1 cellular context compared by ENCODE assay signal in genomic region chr19:55228403-55229031, GRCh38.
TF ChIP-seq lines count a peak whose summit lies in the region.

TSS of gene TMEM86B (minus strand) at chr19:55228763. CDS start at chr19:55228741, 22 bp downstream.

TF ChIP-seq in HepG2, 621 proteins besides CTCF, POLR2A, EP300 and RAD21 (continued from another document and continues in another):
- TF ChIP-seq TEAD3 (CRISPR knock-in tag; optimal IDR thresholded peaks at IDR 0.05; ENCODE audit: borderline replicate concordance): peak; percentile 39
- TF ChIP-seq ZNF121 (CRISPR knock-in tag; IDR thresholded peaks at IDR 0.05): no peak
- TF ChIP-seq ZNF616 (CRISPR knock-in tag; IDR thresholded peaks at IDR 0.05; ENCODE audit: low read depth): no peak
- no peak for TF ChIP-seq TCF12 (IDR thresholded peaks at IDR 0.05)
- TF ChIP-seq TCF12 (CRISPR knock-in tag; IDR thresholded peaks at IDR 0.05): no peak
- TF ChIP-seq ZNF709 (CRISPR knock-in tag; IDR thresholded peaks at IDR 0.05): no peak
- TF ChIP-seq ATF6 (CRISPR knock-in tag; conservative IDR thresholded peaks at IDR 0.05): no peak
- peak; percentile 34; the same call in 1 of the 2 replicates for TF ChIP-seq ZNF230 (CRISPR knock-in tag; IDR thresholded peaks at IDR 0.05)
- TF ChIP-seq BHLHE40 (IDR thresholded peaks at IDR 0.05; ENCODE audit: low read length): no peak
- TF ChIP-seq ZNF331 (CRISPR knock-in tag; IDR thresholded peaks at IDR 0.05): peak; percentile 70
- TF ChIP-seq KMT2B (CRISPR knock-in tag; IDR thresholded peaks at IDR 0.05): no peak; the same call in 1 of the 2 replicates
- no peak for TF ChIP-seq ZNF615 (CRISPR knock-in tag; IDR thresholded peaks at IDR 0.05; ENCODE audit: borderline replicate concordance)
- TF ChIP-seq ZBTB2 (CRISPR knock-in tag; IDR thresholded peaks at IDR 0.05; ENCODE audit: low read depth): no peak
- no peak for TF ChIP-seq ZNF674 (CRISPR knock-in tag; IDR thresholded peaks at IDR 0.05; ENCODE audit: low read depth)
- TF ChIP-seq ZNF597 (CRISPR knock-in tag; IDR thresholded peaks at IDR 0.05): no peak
- TF ChIP-seq, protein P1, sequence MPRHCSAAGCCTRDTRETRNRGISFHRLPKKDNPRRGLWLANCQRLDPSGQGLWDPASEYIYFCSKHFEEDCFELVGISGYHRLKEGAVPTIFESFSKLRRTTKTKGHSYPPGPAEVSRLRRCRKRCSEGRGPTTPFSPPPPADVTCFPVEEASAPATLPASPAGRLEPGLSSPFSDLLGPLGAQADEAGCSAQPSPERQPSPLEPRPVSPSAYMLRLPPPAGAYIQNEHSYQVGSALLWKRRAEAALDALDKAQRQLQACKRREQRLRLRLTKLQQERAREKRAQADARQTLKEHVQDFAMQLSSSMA (CRISPR knock-in tag; IDR thresholded peaks at IDR 0.05): 0 out of 2 replicates have a peak, but pooled peaks have one; percentile 61
- TF ChIP-seq RFX3 (CRISPR knock-in tag; IDR thresholded peaks at IDR 0.05): no peak
- no peak for TF ChIP-seq KLF6 (CRISPR knock-in tag; IDR thresholded peaks at IDR 0.05)
- TF ChIP-seq ZNF207 (IDR thresholded peaks at IDR 0.05; ENCODE audit: borderline replicate concordance): no peak
- no peak for TF ChIP-seq RFX5 (IDR thresholded peaks at IDR 0.05; ENCODE audit: low read depth, low read length)
- TF ChIP-seq ZNF550 (CRISPR knock-in tag; IDR thresholded peaks at IDR 0.05; ENCODE audit: borderline replicate concordance): no peak
- 0 out of 2 replicates have a peak, but pooled peaks have one; percentile 35 for TF ChIP-seq MAZ (IDR thresholded peaks at IDR 0.05; ENCODE audit: borderline replicate concordance, low read depth, low read length)
- TF ChIP-seq MAZ (CRISPR knock-in tag; IDR thresholded peaks at IDR 0.05; ENCODE audit: low read depth): peak; percentile 51; the same call in 1 of the 2 replicates
- no peak for TF ChIP-seq GTF2F1 (IDR thresholded peaks at IDR 0.05; ENCODE audit: low read length)
- TF ChIP-seq AKNA (CRISPR knock-in tag; IDR thresholded peaks at IDR 0.05; ENCODE audit: borderline replicate concordance): no peak
- no peak for TF ChIP-seq ZNF224 (CRISPR knock-in tag; IDR thresholded peaks at IDR 0.05)
- TF ChIP-seq ZNF468 (CRISPR knock-in tag; IDR thresholded peaks at IDR 0.05): no peak
- TF ChIP-seq NR2F2 (IDR thresholded peaks at IDR 0.05; ENCODE audit: borderline replicate concordance, low read depth): no peak
- TF ChIP-seq POLR2AphosphoS2 (IDR thresholded peaks at IDR 0.05; ENCODE audit: low read depth, low read length): no peak; the same call in none of the 2 replicates
- TF ChIP-seq, protein P2, sequence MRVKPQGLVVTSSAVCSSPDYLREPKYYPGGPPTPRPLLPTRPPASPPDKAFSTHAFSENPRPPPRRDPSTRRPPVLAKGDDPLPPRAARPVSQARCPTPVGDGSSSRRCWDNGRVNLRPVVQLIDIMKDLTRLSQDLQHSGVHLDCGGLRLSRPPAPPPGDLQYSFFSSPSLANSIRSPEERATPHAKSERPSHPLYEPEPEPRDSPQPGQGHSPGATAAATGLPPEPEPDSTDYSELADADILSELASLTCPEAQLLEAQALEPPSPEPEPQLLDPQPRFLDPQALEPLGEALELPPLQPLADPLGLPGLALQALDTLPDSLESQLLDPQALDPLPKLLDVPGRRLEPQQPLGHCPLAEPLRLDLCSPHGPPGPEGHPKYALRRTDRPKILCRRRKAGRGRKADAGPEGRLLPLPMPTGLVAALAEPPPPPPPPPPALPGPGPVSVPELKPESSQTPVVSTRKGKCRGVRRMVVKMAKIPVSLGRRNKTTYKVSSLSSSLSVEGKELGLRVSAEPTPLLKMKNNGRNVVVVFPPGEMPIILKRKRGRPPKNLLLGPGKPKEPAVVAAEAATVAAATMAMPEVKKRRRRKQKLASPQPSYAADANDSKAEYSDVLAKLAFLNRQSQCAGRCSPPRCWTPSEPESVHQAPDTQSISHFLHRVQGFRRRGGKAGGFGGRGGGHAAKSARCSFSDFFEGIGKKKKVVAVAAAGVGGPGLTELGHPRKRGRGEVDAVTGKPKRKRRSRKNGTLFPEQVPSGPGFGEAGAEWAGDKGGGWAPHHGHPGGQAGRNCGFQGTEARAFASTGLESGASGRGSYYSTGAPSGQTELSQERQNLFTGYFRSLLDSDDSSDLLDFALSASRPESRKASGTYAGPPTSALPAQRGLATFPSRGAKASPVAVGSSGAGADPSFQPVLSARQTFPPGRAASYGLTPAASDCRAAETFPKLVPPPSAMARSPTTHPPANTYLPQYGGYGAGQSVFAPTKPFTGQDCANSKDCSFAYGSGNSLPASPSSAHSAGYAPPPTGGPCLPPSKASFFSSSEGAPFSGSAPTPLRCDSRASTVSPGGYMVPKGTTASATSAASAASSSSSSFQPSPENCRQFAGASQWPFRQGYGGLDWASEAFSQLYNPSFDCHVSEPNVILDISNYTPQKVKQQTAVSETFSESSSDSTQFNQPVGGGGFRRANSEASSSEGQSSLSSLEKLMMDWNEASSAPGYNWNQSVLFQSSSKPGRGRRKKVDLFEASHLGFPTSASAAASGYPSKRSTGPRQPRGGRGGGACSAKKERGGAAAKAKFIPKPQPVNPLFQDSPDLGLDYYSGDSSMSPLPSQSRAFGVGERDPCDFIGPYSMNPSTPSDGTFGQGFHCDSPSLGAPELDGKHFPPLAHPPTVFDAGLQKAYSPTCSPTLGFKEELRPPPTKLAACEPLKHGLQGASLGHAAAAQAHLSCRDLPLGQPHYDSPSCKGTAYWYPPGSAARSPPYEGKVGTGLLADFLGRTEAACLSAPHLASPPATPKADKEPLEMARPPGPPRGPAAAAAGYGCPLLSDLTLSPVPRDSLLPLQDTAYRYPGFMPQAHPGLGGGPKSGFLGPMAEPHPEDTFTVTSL (CRISPR knock-in tag; IDR thresholded peaks at IDR 0.05; ENCODE audit: borderline replicate concordance): no peak
- no peak for TF ChIP-seq PRMT3 (CRISPR knock-in tag; IDR thresholded peaks at IDR 0.05; ENCODE audit: borderline replicate concordance, low read depth)
- TF ChIP-seq ZNF644 (CRISPR knock-in tag; IDR thresholded peaks at IDR 0.05; ENCODE audit: low read depth): no peak; the same call in 1 of the 2 replicates
- no peak for TF ChIP-seq ZNF556 (CRISPR knock-in tag; IDR thresholded peaks at IDR 0.05; ENCODE audit: borderline replicate concordance)
- peak; percentile 72 for TF ChIP-seq ZNF605 (CRISPR knock-in tag; IDR thresholded peaks at IDR 0.05)
- no peak for TF ChIP-seq ZNF10 (CRISPR knock-in tag; IDR thresholded peaks at IDR 0.05; ENCODE audit: borderline replicate concordance, low read depth)
- TF ChIP-seq NAIF1 (CRISPR knock-in tag; IDR thresholded peaks at IDR 0.05; ENCODE audit: borderline replicate concordance): no peak
- 0 out of 2 replicates have a peak, but pooled peaks have one; percentile 23 for TF ChIP-seq MLX (CRISPR knock-in tag; IDR thresholded peaks at IDR 0.05)
- no peak for TF ChIP-seq ZNF672 (CRISPR knock-in tag; IDR thresholded peaks at IDR 0.05)
- TF ChIP-seq NR2F6 (IDR thresholded peaks at IDR 0.05): no peak
- peak; percentile 51; the same call in 1 of the 2 replicates for TF ChIP-seq NR2F6 (CRISPR knock-in tag; IDR thresholded peaks at IDR 0.05)
- no peak for TF ChIP-seq ZNF12 (CRISPR knock-in tag; IDR thresholded peaks at IDR 0.05)
- TF ChIP-seq MED1 (CRISPR knock-in tag; IDR thresholded peaks at IDR 0.05): peak; percentile 81
- TF ChIP-seq EED (CRISPR knock-in tag; IDR thresholded peaks at IDR 0.05): no peak
- peak; percentile 28; the same call in 1 of the 2 replicates for TF ChIP-seq IRF2 (CRISPR knock-in tag; IDR thresholded peaks at IDR 0.05)
- no peak for TF ChIP-seq PHF5A (CRISPR knock-in tag; IDR thresholded peaks at IDR 0.05; ENCODE audit: low read depth, unreplicated experiment)
- TF ChIP-seq ZMAT3 (CRISPR knock-in tag; conservative IDR thresholded peaks at IDR 0.05): 0 out of 2 replicates have a peak, but pooled peaks have one; percentile 55
- TF ChIP-seq ZNF883 (CRISPR knock-in tag; IDR thresholded peaks at IDR 0.05; ENCODE audit: not compliant biosample characterization): no peak
- no peak for TF ChIP-seq E2F1 (CRISPR knock-in tag; IDR thresholded peaks at IDR 0.05)
- TF ChIP-seq EEA1 (CRISPR knock-in tag; IDR thresholded peaks at IDR 0.05; ENCODE audit: borderline replicate concordance): no peak
- TF ChIP-seq ZNF614 (CRISPR knock-in tag; IDR thresholded peaks at IDR 0.05; ENCODE audit: borderline replicate concordance): no peak
- no peak for TF ChIP-seq ZSCAN30 (CRISPR knock-in tag; IDR thresholded peaks at IDR 0.05)
- TF ChIP-seq ZNF256 (CRISPR knock-in tag; conservative IDR thresholded peaks at IDR 0.05): no peak
- TF ChIP-seq MED13 (CRISPR knock-in tag; IDR thresholded peaks at IDR 0.05): no peak
- TF ChIP-seq MAF1 (CRISPR knock-in tag; IDR thresholded peaks at IDR 0.05; ENCODE audit: borderline replicate concordance): no peak
- TF ChIP-seq STAT5B (CRISPR knock-in tag; IDR thresholded peaks at IDR 0.05): no peak
- TF ChIP-seq RNF2 (conservative IDR thresholded peaks at IDR 0.05; ENCODE audit: low read depth): no peak
